9 cellular contexts compared by ENCODE assay signal in the genomic region with DNA sequence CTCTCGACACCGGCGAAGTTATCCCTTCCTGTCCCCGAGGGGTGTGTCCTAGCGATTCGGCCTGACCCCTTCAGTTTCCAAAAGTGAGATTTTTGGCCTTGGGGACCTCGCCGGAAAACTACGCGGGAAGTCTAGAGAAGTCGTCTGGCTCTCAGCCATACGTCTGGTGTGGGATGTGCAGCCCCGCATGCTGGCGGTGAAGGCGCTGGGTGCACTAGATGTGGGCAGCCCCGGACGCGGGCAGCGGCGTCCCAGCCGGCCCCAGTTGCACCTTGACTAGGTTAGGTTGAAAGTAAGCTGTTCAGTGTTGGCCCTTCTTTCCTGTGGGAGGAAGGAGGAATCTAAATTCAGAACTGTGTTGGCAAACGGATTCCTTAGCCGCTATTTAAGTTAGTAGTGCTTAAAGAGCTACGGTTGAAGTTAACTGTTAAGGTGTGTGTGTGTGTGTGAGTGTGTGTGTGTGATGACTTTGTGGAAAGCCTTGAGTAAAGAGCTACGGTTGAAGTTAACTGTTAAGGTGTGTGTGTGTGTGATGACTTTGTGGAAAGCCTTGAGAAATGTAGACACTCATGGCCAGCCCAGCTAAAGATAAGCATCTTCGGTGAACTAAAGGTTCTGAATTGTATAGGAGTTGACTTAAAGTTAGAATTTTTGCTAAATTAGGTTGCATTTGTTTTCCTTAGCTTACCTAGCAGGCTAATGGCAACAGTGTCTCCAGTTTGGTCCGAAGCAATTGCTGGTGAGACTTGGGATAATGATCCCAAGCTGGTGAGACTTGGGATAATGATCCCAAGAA. TPM values are rescaled to one million over a fixed set of nuclear protein-coding genes. Genes with fewer than 3 reads are reported as not detected.
DNase-seq lines count a peak whose midpoint lies in the region; ATAC-seq, FAIRE-seq and TF ChIP-seq lines count a peak whose summit lies in the region.
"Had no signal": no experiment of that assay in that cellular context is flagged by ENCODE, and none has a peak within 500 bp of the region (broad histone marks: within the 10 kb centered on the region; RNA-seq: fewer than 3 reads in every experiment).

No MANE protein-coding gene starts in this region.

- intact Hi-C loops in heart left ventricle (cut with DNase I), result loop anchor here in 6 of 10 donors (5.0 to 10.0 kb wide), 6 partner anchors 41 to 309 kb away; a partner anchor contains a TSS

- WGBS in heart left ventricle, 4 donors, result 2 to 6% (median 3%) methylated on average over 15 to 27 of the region's 27 CpGs

- peak overlapping the region; percentile 79 for H3K27ac ChIP-seq in RWPE2 (ENCODE audit: poor library complexity, severe bottlenecking)
- peak overlapping the region; percentile 93 to 99 (median 97) for H3K27ac ChIP-seq in heart left ventricle

- H3K36me3 ChIP-seq in RWPE2 (ENCODE audit: low read depth) (peaks cover 12% of the 10 kb centered on the region), heart left ventricle (no peaks in the 10 kb centered on the region)

- H3K4me1 ChIP-seq in RWPE2 (ENCODE audit: insufficient read depth, poor library complexity, severe bottlenecking) (peaks cover 34% of the 10 kb centered on the region), heart left ventricle (peaks cover 10 to 61% (median 48%) of the 10 kb centered on the region in 12 donors)

- TF ChIP-seq CTCF in RWPE2 (IDR thresholded peaks at IDR 0.05; ENCODE audit: poor library complexity, severe bottlenecking) (peak; percentile 4), heart left ventricle (IDR thresholded peaks at IDR 0.05) (no peak)

- H3K27me3 ChIP-seq in RWPE2 (ENCODE audit: insufficient read depth, poor library complexity, severe bottlenecking) (no peaks in the 10 kb centered on the region), heart left ventricle (no peaks in the 10 kb centered on the region)

- peak; percentile 11 for FAIRE-seq in G401.6 (lab: Jason Lieb, UNC)
- FAIRE-seq: frontal cortex had no signal

- H3K9me3 ChIP-seq in RWPE2 (ENCODE audit: severe bottlenecking), result no peaks in the 10 kb centered on the region
- H3K9me3 ChIP-seq in heart left ventricle, result no peaks in the 10 kb centered on the region

- TF ChIP-seq POLR2A in heart left ventricle (IDR thresholded peaks at IDR 0.05), result no peak

- H3K4me3 ChIP-seq in RWPE2 (ENCODE audit: severe bottlenecking) (peak overlapping the region; percentile 63), heart left ventricle (peak overlapping the region; percentile 51 to 98 (median 91))

- ATAC-seq in HG02870 (IDR thresholded peaks at IDR 0.05; ENCODE audit: unreplicated experiment), result peak; percentile 12
- ATAC-seq in RWPE2 (ENCODE audit: low read depth), result peak; percentile 52
- peak in 3 of 4 donors; percentile 31 to 45 (median 43) for ATAC-seq in heart left ventricle
- ATAC-seq in GM18519 (IDR thresholded peaks at IDR 0.05; ENCODE audit: low FRiP score, unreplicated experiment), result no peak
- ATAC-seq in HG03565 (IDR thresholded peaks at IDR 0.05; ENCODE audit: unreplicated experiment), result no peak

- no peak for DNase-seq in RWPE2 (ENCODE audit: low spot score)
- peak; percentile 41 for DNase-seq in activated naive CD4-positive, alpha-beta T cell treated with anti-CD3 and anti-CD28 coated beads, Interleukin-2, amount 50 U/mL, for 16 hours
- DNase-seq in heart left ventricle, result peak; percentile 52 to 80 (median 66)
- peak; percentile 41 for DNase-seq in pons (ENCODE audit: low spot score)

RNA-seq across cellular contexts. Expression of a gene that starts 1.2 kb away (rescaled TPM):
- total RNA-seq in heart left ventricle, result 100 to 1,000 TPM; 174 to 340 (median 252) TPM
- 100 to 1,000 TPM; 150 to 249 TPM for polyA plus RNA-seq in heart left ventricle

Comparison
In these comparisons a context has a peak if more than half of its experiments do, and no peak if none do; other contexts are left out.
1. ATAC-seq: peak in HG02870 (single experiment), RWPE2 (single experiment) and heart left ventricle (3 of 4); none in GM18519 (single experiment) and HG03565 (single experiment).